Comparison of ENCODE assay signal across 23 cellular contexts in genomic region chrX:10938371-10938982, GRCh38.
"Had no signal": no experiment of that assay in that cellular context is flagged by ENCODE, and none has a peak within 500 bp of the region (broad histone marks: within the 10 kb centered on the region; RNA-seq: fewer than 3 reads in every experiment).

No MANE protein-coding gene starts in this region.

- H3K27ac ChIP-seq: adrenal gland, ascending aorta, brain microvascular endothelial cell, colonic mucosa, gastrocnemius medialis, thoracic aorta, upper lobe of right lung had no signal

- H3K9me3 ChIP-seq: adrenal gland, ascending aorta, colonic mucosa, gastrocnemius medialis, mucosa of descending colon, thoracic aorta, upper lobe of right lung had no signal

- H3K4me3 ChIP-seq: adrenal gland, ascending aorta, colonic mucosa, dorsolateral prefrontal cortex, gastrocnemius medialis, mucosa of descending colon, thoracic aorta, upper lobe of right lung had no signal

- DNase-seq: activated B cell treated with CpG ODN at 0.5 μM for 24 hours; activated CD4-positive, alpha-beta T cell treated with anti-CD3 and anti-CD28 coated beads for 36 hours; activated CD4-positive, alpha-beta T cell treated with anti-CD3 and anti-CD28 coated beads, Interleukin-2, amount 50 U/mL, for 4 hours; activated CD8-positive, alpha-beta memory T cell treated with anti-CD3 and anti-CD28 coated beads for 24 hours; activated CD8-positive, alpha-beta memory T cell treated with anti-CD3 and anti-CD28 coated beads, Interleukin-2, amount 50 U/mL, for 4 hours; activated T-cell treated with anti-CD3 and anti-CD28 coated beads, Interleukin-2, amount 50 U/mL, for 24 hours; adrenal gland; brain microvascular endothelial cell; colonic mucosa; effector memory CD8-positive, alpha-beta T cell; gastrocnemius medialis; head of caudate nucleus; islet precursor cell; left cardiac atrium; mucosa of descending colon; retina; stimulated activated CD4-positive, alpha-beta T cell treated with anti-CD3 and anti-CD28 coated beads, Interleukin-2, amount 100 ng/mL, for 48 hours; stimulated activated naive CD4-positive, alpha-beta T cell; T-helper 9 cell; upper lobe of right lung had no signal

- H3K36me3 ChIP-seq: adrenal gland, ascending aorta, brain microvascular endothelial cell, colonic mucosa, gastrocnemius medialis, thoracic aorta, upper lobe of right lung had no signal
